In the genomic region with DNA sequence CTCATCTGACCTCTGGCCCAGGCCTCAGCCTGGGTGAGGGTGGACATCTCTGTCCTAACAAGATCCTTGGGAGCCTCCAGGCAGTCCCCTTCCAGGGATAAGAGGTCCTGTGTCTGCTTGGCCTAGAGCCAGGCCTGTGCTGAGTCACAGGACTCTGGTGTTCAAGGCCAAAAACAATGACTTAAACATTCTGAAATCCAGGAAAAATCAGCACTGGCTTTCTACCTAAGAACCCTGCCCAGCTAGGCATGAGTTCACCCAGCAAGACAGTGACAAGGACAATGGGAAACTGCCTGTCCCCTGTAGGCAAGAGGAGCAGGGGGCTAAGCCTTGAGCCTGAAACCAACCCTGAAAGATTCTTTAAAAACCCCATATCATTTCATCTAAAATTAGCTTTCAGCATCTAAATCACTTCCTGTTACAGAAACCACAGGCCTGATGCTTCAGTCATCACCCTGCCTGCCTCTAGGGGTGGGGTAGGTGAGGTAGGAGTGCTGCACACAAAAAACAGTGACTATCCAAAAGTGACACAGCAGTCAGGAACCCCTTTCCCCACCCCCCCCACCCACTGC, we compare ENCODE assay signal across 9 cellular contexts. TPM values are rescaled to one million over a fixed set of nuclear protein-coding genes. Genes with fewer than 3 reads are reported as not detected.
DNase-seq lines count a peak whose midpoint lies in the region; ATAC-seq lines count a peak whose summit lies in the region.
"Had no signal": no experiment of that assay in that cellular context is flagged by ENCODE, and none has a peak within 500 bp of the region (broad histone marks: within the 10 kb centered on the region; RNA-seq: fewer than 3 reads in every experiment).

No MANE protein-coding gene starts in this region.

- ATAC-seq in GM21737 (IDR thresholded peaks at IDR 0.05; ENCODE audit: unreplicated experiment), result peak; percentile 75
- peak; percentile 92 for ATAC-seq in naive thymus-derived CD4-positive, alpha-beta T cell

- peaks cover 13% of the 10 kb centered on the region for H3K36me3 Mint-ChIP-seq in activated CD4-positive, alpha-beta T cell treated with anti-CD3 and anti-CD28 coated beads, Interleukin-2, amount 10 ng/mL, durations not matched to agents 7 days and 5 days (ENCODE audit: low read depth)
- H3K36me3 Mint-ChIP-seq in naive thymus-derived CD4-positive, alpha-beta T cell, result peaks cover 0 to 32% (median 0%) of the 10 kb centered on the region in 5 donors
- H3K36me3 Mint-ChIP-seq: brain had no signal

- CTCF ChIA-PET in activated CD4-positive, alpha-beta T cell treated with anti-CD3 and anti-CD28 coated beads, Interleukin-2, amount 10 ng/mL, durations not matched to agents 7 days and 5 days (lab: Charles Lee), result interaction anchor here (1.0 to 2.5 kb wide), 3 partner anchors 10 to 16 kb away, joined by 6 to 13 read pairs (median 6); no protein-coding TSS in a partner anchor
- CTCF ChIA-PET in naive thymus-derived CD4-positive, alpha-beta T cell (lab: Charles Lee), result no interaction called here

- intact Hi-C loops in naive thymus-derived CD4-positive, alpha-beta T cell (cut with micrococcal nuclease), result loop anchor here (1.0 to 10.0 kb wide), 11 partner anchors 8 to 849 kb away; partner anchors contain the start of gene FNIP1 (in 1 of the 2)

- no peaks in the 10 kb centered on the region for H3K27me3 Mint-ChIP-seq in activated CD4-positive, alpha-beta T cell treated with anti-CD3 and anti-CD28 coated beads, Interleukin-2, amount 10 ng/mL, durations not matched to agents 7 days and 5 days
- H3K27me3 Mint-ChIP-seq in naive thymus-derived CD4-positive, alpha-beta T cell, result no peaks in the 10 kb centered on the region

- no peaks in the 10 kb centered on the region for H3K36me3 ChIP-seq in KOPT-K1 (ENCODE audit: insufficient read depth, low read length)
- H3K36me3 ChIP-seq in naive thymus-derived CD4-positive, alpha-beta T cell (ENCODE audit: control insufficient read depth in 2 of 3, insufficient read depth in 3 of 3, low read length in 3 of 3), result no peaks in the 10 kb centered on the region
- H3K36me3 ChIP-seq in thymus (ENCODE audit: control insufficient read depth, insufficient read depth), result no peaks in the 10 kb centered on the region

- H3K4me1 ChIP-seq in naive thymus-derived CD4-positive, alpha-beta T cell (ENCODE audit: control insufficient read depth in 2 of 2, insufficient read depth in 2 of 2, low read length in 2 of 2), result peaks cover 40 to 72% of the 10 kb centered on the region in 2 donors
- H3K4me1 ChIP-seq in thymus (ENCODE audit: control insufficient read depth, insufficient read depth, low read length), result peaks cover 25% of the 10 kb centered on the region

- peaks cover 5% of the 10 kb centered on the region for H3K9me3 Mint-ChIP-seq in activated CD4-positive, alpha-beta T cell treated with anti-CD3 and anti-CD28 coated beads, Interleukin-2, amount 10 ng/mL, durations not matched to agents 7 days and 5 days
- H3K9me3 Mint-ChIP-seq in naive thymus-derived CD4-positive, alpha-beta T cell, result peaks cover 0 to 7% (median 0%) of the 10 kb centered on the region in 11 donors

- DNase-seq in GM03348 (ENCODE audit: low spot score) (peak; percentile 84), OCI-M2 (lab: John Stamatoyannopoulos, UW; ENCODE audit: unreplicated experiment) (no peak)
- DNase-seq in activated CD4-positive, alpha-beta T cell treated with anti-CD3 and anti-CD28 coated beads, Interleukin-2, amount 10 ng/mL, durations not matched to agents 7 days and 5 days, result peak; percentile 85
- DNase-seq in effector CD4-positive, alpha-beta T cell, result peak; percentile 59
- DNase-seq in naive thymus-derived CD4-positive, alpha-beta T cell, result peak in 8 of 9 donors; percentile 49 to 82 (median 72)

- H3K4me3 Mint-ChIP-seq in activated CD4-positive, alpha-beta T cell treated with anti-CD3 and anti-CD28 coated beads, Interleukin-2, amount 10 ng/mL, durations not matched to agents 7 days and 5 days, result peak overlapping the region; percentile 49
- H3K4me3 Mint-ChIP-seq in naive thymus-derived CD4-positive, alpha-beta T cell, result peak overlapping the region in 9 of 10 donors; percentile 16 to 74 (median 56)
- H3K4me3 Mint-ChIP-seq: brain had no signal

- peaks cover 76% of the 10 kb centered on the region for H3K4me1 Mint-ChIP-seq in activated CD4-positive, alpha-beta T cell treated with anti-CD3 and anti-CD28 coated beads, Interleukin-2, amount 10 ng/mL, durations not matched to agents 7 days and 5 days
- peaks cover 42 to 86% (median 51%) of the 10 kb centered on the region in 7 donors for H3K4me1 Mint-ChIP-seq in naive thymus-derived CD4-positive, alpha-beta T cell
- H3K4me1 Mint-ChIP-seq: brain had no signal

- peak overlapping the region; percentile 96 for H3K27ac Mint-ChIP-seq in activated CD4-positive, alpha-beta T cell treated with anti-CD3 and anti-CD28 coated beads, Interleukin-2, amount 10 ng/mL, durations not matched to agents 7 days and 5 days
- peak overlapping the region in 8 of 9 donors; percentile 14 to 86 (median 64) for H3K27ac Mint-ChIP-seq in naive thymus-derived CD4-positive, alpha-beta T cell

- POLR2A ChIA-PET in activated CD4-positive, alpha-beta T cell treated with anti-CD3 and anti-CD28 coated beads, Interleukin-2, amount 10 ng/mL, durations not matched to agents 7 days and 5 days (lab: Charles Lee), result no interaction called here
- POLR2A ChIA-PET in naive thymus-derived CD4-positive, alpha-beta T cell (lab: Charles Lee), result no interaction called here

- H3K27ac ChIP-seq in KOPT-K1 (ENCODE audit: low read depth, low read length, poor library complexity, severe bottlenecking) (peak overlapping the region; percentile 93), thymus (ENCODE audit: low read depth) (peak overlapping the region; percentile 15)
- H3K27ac ChIP-seq in naive thymus-derived CD4-positive, alpha-beta T cell (ENCODE audit: low read depth, low read length), result no peak overlapping the region

- H3K9me3 ChIP-seq in KOPT-K1 (ENCODE audit: insufficient read depth, low read length, poor library complexity, severe bottlenecking), result no peaks in the 10 kb centered on the region
- H3K9me3 ChIP-seq in naive thymus-derived CD4-positive, alpha-beta T cell (ENCODE audit: control insufficient read depth in 2 of 3, low read length in 3 of 3), result no peaks in the 10 kb centered on the region
- H3K9me3 ChIP-seq in thymus (ENCODE audit: control insufficient read depth), result no peaks in the 10 kb centered on the region

- peak overlapping the region; percentile 0 for H3K4me3 ChIP-seq in naive thymus-derived CD4-positive, alpha-beta T cell (ENCODE audit: low read length)
- H3K4me3 ChIP-seq in thymus (ENCODE audit: low read length), result no peak overlapping the region

- H3K27me3 ChIP-seq in naive thymus-derived CD4-positive, alpha-beta T cell (ENCODE audit: control insufficient read depth in 2 of 2, insufficient read depth in 2 of 2, low read length in 2 of 2), result no peaks in the 10 kb centered on the region
- H3K27me3 ChIP-seq in thymus (ENCODE audit: control insufficient read depth, insufficient read depth), result no peaks in the 10 kb centered on the region

RNA-seq across cellular contexts. Expression of gene CSF2, which starts 29.9 kb away (rescaled TPM):
- total RNA-seq in activated CD4-positive, alpha-beta T cell treated with anti-CD3 and anti-CD28 coated beads, Interleukin-2, amount 10 ng/mL, durations not matched to agents 7 days and 5 days, result 1 to 10 TPM; 2.9 to 4.7 TPM
- 100 to 1,000 TPM in 1 of 5 experiments, not detected in 4; 111 TPM for total RNA-seq in naive thymus-derived CD4-positive, alpha-beta T cell
- polyA plus RNA-seq in naive thymus-derived CD4-positive, alpha-beta T cell, result not detected
- polyA plus RNA-seq in thymus, result 0.71 TPM

RNA-seq across cellular contexts. Expression of gene IL3, which starts 43.0 kb away (rescaled TPM):
- under 1 TPM; 0.20 to 0.40 TPM for total RNA-seq in activated CD4-positive, alpha-beta T cell treated with anti-CD3 and anti-CD28 coated beads, Interleukin-2, amount 10 ng/mL, durations not matched to agents 7 days and 5 days
- 1 to 10 TPM in 1 of 5 experiments, not detected in 4; 1.3 TPM for total RNA-seq in naive thymus-derived CD4-positive, alpha-beta T cell
- polyA plus RNA-seq in naive thymus-derived CD4-positive, alpha-beta T cell, result not detected
- 0.34 TPM for polyA plus RNA-seq in thymus
